1 cellular context compared by ENCODE assay signal in genomic region chr20:54208492-54209044, GRCh38.
TF ChIP-seq lines count a peak whose summit lies in the region.

No MANE protein-coding gene starts in this region.

TF ChIP-seq in HepG2, 621 proteins besides CTCF, POLR2A, EP300 and RAD21 (continued from another document and continues in another):
- no peak for TF ChIP-seq ATF3 (CRISPR knock-in tag; IDR thresholded peaks at IDR 0.05)
- TF ChIP-seq RORA (CRISPR knock-in tag; IDR thresholded peaks at IDR 0.05), result no peak
- TF ChIP-seq UBTF (CRISPR knock-in tag; IDR thresholded peaks at IDR 0.05), result 0 out of 2 replicates have a peak, but pooled peaks have one; percentile 13
- TF ChIP-seq KIAA2018 (CRISPR knock-in tag; IDR thresholded peaks at IDR 0.05; ENCODE audit: borderline replicate concordance), result 0 out of 2 replicates have a peak, but pooled peaks have one; percentile 1
- TF ChIP-seq MLXIP (CRISPR knock-in tag; IDR thresholded peaks at IDR 0.05; ENCODE audit: borderline replicate concordance), result peak; percentile 62; the same call in 1 of the 2 replicates
- peak; percentile 85; the same call in 1 of the 2 replicates for TF ChIP-seq ZNF737 (CRISPR knock-in tag; IDR thresholded peaks at IDR 0.05; ENCODE audit: borderline replicate concordance)
- TF ChIP-seq SALL2 (CRISPR knock-in tag; IDR thresholded peaks at IDR 0.05), result 0 out of 2 replicates have a peak, but pooled peaks have one; percentile 12
- peak; percentile 77; the same call in 1 of the 2 replicates for TF ChIP-seq ZNF605 (CRISPR knock-in tag; IDR thresholded peaks at IDR 0.05)
- TF ChIP-seq HMG20B (CRISPR knock-in tag; conservative IDR thresholded peaks at IDR 0.05), result no peak
- no peak for TF ChIP-seq ATM (IDR thresholded peaks at IDR 0.05; ENCODE audit: borderline replicate concordance)
- 0 out of 2 replicates have a peak, but pooled peaks have one; percentile 10 for TF ChIP-seq FOXO4 (CRISPR knock-in tag; conservative IDR thresholded peaks at IDR 0.05)
- TF ChIP-seq ZC3H13 (CRISPR knock-in tag; IDR thresholded peaks at IDR 0.05), result 0 out of 2 replicates have a peak, but pooled peaks have one; percentile 12
- TF ChIP-seq SRF (IDR thresholded peaks at IDR 0.05; ENCODE audit: low read depth, low read length), result no peak
- TF ChIP-seq LBX2 (CRISPR knock-in tag; IDR thresholded peaks at IDR 0.05; ENCODE audit: borderline replicate concordance), result 0 out of 2 replicates have a peak, but pooled peaks have one; percentile 18
- TF ChIP-seq ZNF318 (CRISPR knock-in tag; IDR thresholded peaks at IDR 0.05), result no peak
- TF ChIP-seq PRDM10 (CRISPR knock-in tag; IDR thresholded peaks at IDR 0.05; ENCODE audit: low read depth), result 0 out of 2 replicates have a peak, but pooled peaks have one; percentile 4
- TF ChIP-seq ZNF484 (CRISPR knock-in tag; IDR thresholded peaks at IDR 0.05; ENCODE audit: borderline replicate concordance, low read depth), result no peak
- no peak for TF ChIP-seq SIN3B (IDR thresholded peaks at IDR 0.05; ENCODE audit: low read length)
